16 cellular contexts compared by ENCODE assay signal in genomic region chr22:22870577-22871398, GRCh38. TPM values are rescaled to one million over a fixed set of nuclear protein-coding genes. Genes with fewer than 3 reads are reported as not detected.
A peak's percentile ranks its signal among the peaks of the same experiment; 100 is the strongest.
DNase-seq lines count a peak whose midpoint lies in the region; ATAC-seq and TF ChIP-seq lines count a peak whose summit lies in the region.
"Had no signal": no experiment of that assay in that cellular context is flagged by ENCODE, and none has a peak within 500 bp of the region (broad histone marks: within the 10 kb centered on the region; RNA-seq: fewer than 3 reads in every experiment).

No MANE protein-coding gene starts in this region.

- H3K36me3 ChIP-seq in osteoblast (ENCODE audit: insufficient read depth, low read length) (no peaks in the 10 kb centered on the region), left ventricle myocardium inferior (no peaks in the 10 kb centered on the region)
- H3K36me3 ChIP-seq: MG63 had no signal

- H3K4me3 ChIP-seq in HL-60 (replicated peaks; ENCODE audit: insufficient read depth, low read length) (no peak overlapping the region), osteoblast (ENCODE audit: insufficient read depth, low read length) (no peak overlapping the region), left ventricle myocardium inferior (no peak overlapping the region)
- H3K4me3 ChIP-seq: MG63 had no signal

- no peak for ATAC-seq in activated CD8-positive, alpha-beta T cell treated with anti-CD3 and anti-CD28 coated beads, Interleukin-2, amount 10 ng/mL, durations not matched to agents 7 days and 5 days

- DNase-seq in DMS 273 (lab: John Stamatoyannopoulos, UW; ENCODE audit: unreplicated experiment) (peak; percentile 9), DMS 273 treated with DMSO at 0.1 percent for 48 hours (lab: John Stamatoyannopoulos, UW) (no peak), HL-60 (ENCODE audit: low read depth in 1 of 2, low spot score in 1 of 2) (no peak), osteoblast (ENCODE audit: insufficient read length, low spot score, missing footprints) (peak; percentile 14), left ventricle myocardium inferior (no peak), RPMI8226 (no peak), nephron progenitor cell (no peak)
- DNase-seq in activated CD8-positive, alpha-beta T cell treated with anti-CD3 and anti-CD28 coated beads, Interleukin-2, amount 10 ng/mL, durations not matched to agents 7 days and 5 days, result peak; percentile 27
- DNase-seq: 8988T; activated naive CD4-positive, alpha-beta T cell treated with anti-CD3 and anti-CD28 coated beads, Interleukin-2, amount 10 ng/mL, durations not matched to agents 7 days and 5 days; caudate nucleus; GOT3; kidney; MG63; stimulated activated CD4-positive, alpha-beta T cell treated with anti-CD3 and anti-CD28 coated beads, Interleukin-15, amount 100 ng/mL, for 24 hours had no signal

- H3K4me2 ChIP-seq in osteoblast (ENCODE audit: insufficient read depth, low read length), result no peak overlapping the region

- no peaks in the 10 kb centered on the region for H3K4me1 ChIP-seq in osteoblast (ENCODE audit: insufficient read depth, low read length)
- H3K4me1 ChIP-seq in left ventricle myocardium inferior, result peaks cover 6% of the 10 kb centered on the region

- CTCF ChIA-PET in activated CD8-positive, alpha-beta T cell treated with anti-CD3 and anti-CD28 coated beads, Interleukin-2, amount 10 ng/mL, durations not matched to agents 7 days and 5 days (lab: Charles Lee), result interaction anchor here (0.6 to 1.8 kb wide), 19 partner anchors 9 to 117 kb away, joined by 3 to 15 read pairs (median 5); no protein-coding TSS in a partner anchor

- no peak overlapping the region for H3K27ac ChIP-seq in HL-60 (replicated peaks)
- H3K27ac ChIP-seq in osteoblast (ENCODE audit: low read depth, low read length), result no peak overlapping the region
- H3K27ac ChIP-seq in left ventricle myocardium inferior (replicated peaks), result no peak overlapping the region

- H3K27ac Mint-ChIP-seq in activated CD8-positive, alpha-beta T cell treated with anti-CD3 and anti-CD28 coated beads, Interleukin-2, amount 10 ng/mL, durations not matched to agents 7 days and 5 days, result no peak overlapping the region
- H3K27ac Mint-ChIP-seq in nephron progenitor cell, result no peak overlapping the region
- H3K27ac Mint-ChIP-seq: activated naive CD4-positive, alpha-beta T cell treated with anti-CD3 and anti-CD28 coated beads, Interleukin-2, amount 10 ng/mL, durations not matched to agents 7 days and 5 days had no signal

- H3K27me3 ChIP-seq in HL-60 (ENCODE audit: insufficient read depth, poor library complexity, severe bottlenecking) (no peaks in the 10 kb centered on the region), osteoblast (ENCODE audit: insufficient read depth, low read length) (no peaks in the 10 kb centered on the region), left ventricle myocardium inferior (ENCODE audit: low read depth) (peaks cover 54% of the 10 kb centered on the region)
- H3K27me3 ChIP-seq: MG63 had no signal

- peaks cover 38% of the 10 kb centered on the region for H3K27me3 Mint-ChIP-seq in activated CD8-positive, alpha-beta T cell treated with anti-CD3 and anti-CD28 coated beads, Interleukin-2, amount 10 ng/mL, durations not matched to agents 7 days and 5 days (ENCODE audit: low read depth)
- peaks cover 72% of the 10 kb centered on the region for H3K27me3 Mint-ChIP-seq in nephron progenitor cell (ENCODE audit: low read depth, poor library complexity)

- no peaks in the 10 kb centered on the region for H4K20me1 ChIP-seq in osteoblast (ENCODE audit: insufficient read depth, low read length)

- H3K9me3 ChIP-seq in osteoblast (ENCODE audit: low read depth, low read length), result no peaks in the 10 kb centered on the region
- H3K9me3 ChIP-seq in left ventricle myocardium inferior (replicated peaks), result peaks cover 16% of the 10 kb centered on the region

- no peak overlapping the region for H2AFZ ChIP-seq in osteoblast (ENCODE audit: low read length)

- POLR2A ChIA-PET in activated CD8-positive, alpha-beta T cell treated with anti-CD3 and anti-CD28 coated beads, Interleukin-2, amount 10 ng/mL, durations not matched to agents 7 days and 5 days (lab: Charles Lee), result no interaction called here

- H3K9me3 Mint-ChIP-seq in activated CD8-positive, alpha-beta T cell treated with anti-CD3 and anti-CD28 coated beads, Interleukin-2, amount 10 ng/mL, durations not matched to agents 7 days and 5 days (ENCODE audit: insufficient read depth), result no peaks in the 10 kb centered on the region
- H3K9me3 Mint-ChIP-seq in nephron progenitor cell, result peaks cover 4% of the 10 kb centered on the region

- intact Hi-C loops in left ventricle myocardium inferior (cut with micrococcal nuclease), result no loop called here

- TF ChIP-seq CTCF in HL-60 (IDR thresholded peaks at IDR 0.05; ENCODE audit: insufficient read depth, low read length) (peak; percentile 37), osteoblast (IDR thresholded peaks at IDR 0.05; ENCODE audit: extremely low read depth, low read depth, low read length) (no peak), left ventricle myocardium inferior (IDR thresholded peaks at IDR 0.05; ENCODE audit: borderline replicate concordance) (no peak), nephron progenitor cell (IDR thresholded peaks at IDR 0.05) (no peak)

- no peak overlapping the region for H3K4me3 Mint-ChIP-seq in activated CD8-positive, alpha-beta T cell treated with anti-CD3 and anti-CD28 coated beads, Interleukin-2, amount 10 ng/mL, durations not matched to agents 7 days and 5 days
- no peak overlapping the region for H3K4me3 Mint-ChIP-seq in nephron progenitor cell
- H3K4me3 Mint-ChIP-seq: activated naive CD4-positive, alpha-beta T cell treated with anti-CD3 and anti-CD28 coated beads, Interleukin-2, amount 10 ng/mL, durations not matched to agents 7 days and 5 days had no signal

- H3K79me2 ChIP-seq in osteoblast (ENCODE audit: insufficient read depth, low read length), result no peaks in the 10 kb centered on the region

- H3K4me1 Mint-ChIP-seq in activated CD8-positive, alpha-beta T cell treated with anti-CD3 and anti-CD28 coated beads, Interleukin-2, amount 10 ng/mL, durations not matched to agents 7 days and 5 days (ENCODE audit: low read depth), result peaks cover 13% of the 10 kb centered on the region
- H3K4me1 Mint-ChIP-seq in nephron progenitor cell, result no peaks in the 10 kb centered on the region

- H3K36me3 Mint-ChIP-seq in activated CD8-positive, alpha-beta T cell treated with anti-CD3 and anti-CD28 coated beads, Interleukin-2, amount 10 ng/mL, durations not matched to agents 7 days and 5 days (ENCODE audit: low read depth), result no peaks in the 10 kb centered on the region
- no peaks in the 10 kb centered on the region for H3K36me3 Mint-ChIP-seq in nephron progenitor cell (ENCODE audit: low read depth)
- H3K36me3 Mint-ChIP-seq: activated naive CD4-positive, alpha-beta T cell treated with anti-CD3 and anti-CD28 coated beads, Interleukin-2, amount 10 ng/mL, durations not matched to agents 7 days and 5 days had no signal

RNA-seq across cellular contexts. Expression of gene IGLL5, which starts 16.8 kb away (rescaled TPM):
- total RNA-seq in activated CD8-positive, alpha-beta T cell treated with anti-CD3 and anti-CD28 coated beads, Interleukin-2, amount 10 ng/mL, durations not matched to agents 7 days and 5 days, result not detected
- total RNA-seq in osteoblast (not detected in 2 replicates), left ventricle myocardium inferior (0.47 TPM)
- total RNA-seq: Daoy had no signal

Comparison
In these comparisons a context has a peak if more than half of its experiments do, and no peak if none do; other contexts are left out.
1. DNase-seq: peak in DMS 273 (single experiment), activated CD8-positive, alpha-beta T cell treated with anti-CD3 and anti-CD28 coated beads, Interleukin-2, amount 10 ng/mL, durations not matched to agents 7 days and 5 days (single experiment) and osteoblast (single experiment); none in DMS 273 treated with DMSO at 0.1 percent for 48 hours (single experiment), HL-60 (0 of 2), left ventricle myocardium inferior (single experiment), RPMI8226 (single experiment) and nephron progenitor cell (single experiment).